18 cellular contexts compared by ENCODE assay signal in genomic region chr2:228767196-228767595, GRCh38.
DNase-seq lines count a peak whose midpoint lies in the region; ATAC-seq and TF ChIP-seq lines count a peak whose summit lies in the region.
"Had no signal": no experiment of that assay in that cellular context is flagged by ENCODE, and none has a peak within 500 bp of the region (broad histone marks: within the 10 kb centered on the region; RNA-seq: fewer than 3 reads in every experiment).

No MANE protein-coding gene starts in this region.

- H3K27me3 Mint-ChIP-seq in activated CD8-positive, alpha-beta T cell treated with anti-CD3 and anti-CD28 coated beads, Interleukin-2, amount 10 ng/mL, durations not matched to agents 7 days and 5 days (ENCODE audit: low read depth) = no peaks in the 10 kb centered on the region
- H3K27me3 Mint-ChIP-seq: stimulated activated naive CD8-positive, alpha-beta T cell treated with anti-CD3 and anti-CD28 coated beads, Interleukin-15, Interleukin-2, amounts not matched to agents 100 ng/mL and 50 ng/mL, for 24 hours had no signal

- 39% methylated on average over 2 of the region's 2 CpGs for WGBS in right cardiac atrium
- WGBS in upper lobe of left lung, 2 donors = 82 to 87% methylated on average over 2 of the region's 2 CpGs

- H3K36me3 ChIP-seq in brain microvascular endothelial cell (replicated peaks) (no peaks in the 10 kb centered on the region), upper lobe of left lung (no peaks in the 10 kb centered on the region)
- H3K36me3 ChIP-seq: SJSA1 had no signal

- DNase-seq in AG08395 (ENCODE audit: low spot score) = peak; percentile 30
- peak; percentile 24 for DNase-seq in HS-5 (ENCODE audit: low read depth)
- DNase-seq in brain microvascular endothelial cell = peak; percentile 75
- DNase-seq in right cardiac atrium = no peak
- no peak for DNase-seq in DMS79 (lab: John Stamatoyannopoulos, UW)
- no peak for DNase-seq in NCI-H526 treated with DMSO at 0.1 percent for 48 hours (lab: John Stamatoyannopoulos, UW)
- DNase-seq in activated CD8-positive, alpha-beta T cell treated with anti-CD3 and anti-CD28 coated beads, Interleukin-2, amount 10 ng/mL, durations not matched to agents 7 days and 5 days = no peak
- no peak for DNase-seq in upper lobe of left lung
- DNase-seq: islet precursor cell, mesendoderm, NCI-H1048, NCI-H2107, NCI-H526, nephron progenitor cell, psoas muscle had no signal

- in situ Hi-C loops in brain microvascular endothelial cell (cut with HindIII; ENCODE audit: low pct_ligation_motif_present, low sequenced_read_pairs) = no loop called here

- no peak overlapping the region for H3K27ac Mint-ChIP-seq in activated CD8-positive, alpha-beta T cell treated with anti-CD3 and anti-CD28 coated beads, Interleukin-2, amount 10 ng/mL, durations not matched to agents 7 days and 5 days
- H3K27ac Mint-ChIP-seq: nephron progenitor cell; stimulated activated naive CD8-positive, alpha-beta T cell treated with anti-CD3 and anti-CD28 coated beads, Interleukin-15, Interleukin-2, amounts not matched to agents 100 ng/mL and 50 ng/mL, for 24 hours; T-helper 2 cell treated with Interferon-gamma antibody and Interleukin-4, amounts not matched to agents 5 μg/mL and 100 μg/mL, for 36 hours had no signal

- TF ChIP-seq EP300 in upper lobe of left lung (IDR thresholded peaks at IDR 0.05) = no peak

- intact Hi-C loops in right cardiac atrium (cut with DNase I) = no loop called here

- no peaks in the 10 kb centered on the region for H3K9me3 ChIP-seq in right cardiac atrium (ENCODE audit: control insufficient read depth, low read length)
- H3K9me3 ChIP-seq in upper lobe of left lung = peaks cover 0 to 3% (median 0%) of the 10 kb centered on the region in 4 donors
- H3K9me3 ChIP-seq: psoas muscle had no signal

- H3K4me1 Mint-ChIP-seq in activated CD8-positive, alpha-beta T cell treated with anti-CD3 and anti-CD28 coated beads, Interleukin-2, amount 10 ng/mL, durations not matched to agents 7 days and 5 days (ENCODE audit: low read depth) = no peaks in the 10 kb centered on the region

- POLR2A ChIA-PET in activated CD8-positive, alpha-beta T cell treated with anti-CD3 and anti-CD28 coated beads, Interleukin-2, amount 10 ng/mL, durations not matched to agents 7 days and 5 days (lab: Charles Lee) = no interaction called here

- ATAC-seq in right cardiac atrium (peak; percentile 73 to 77), upper lobe of left lung (ENCODE audit: low FRiP score in 2 of 2) (no peak)
- no peak for ATAC-seq in activated CD8-positive, alpha-beta T cell treated with anti-CD3 and anti-CD28 coated beads, Interleukin-2, amount 10 ng/mL, durations not matched to agents 7 days and 5 days
- ATAC-seq: psoas muscle had no signal

- H3K27ac ChIP-seq in brain microvascular endothelial cell (peak overlapping the region; percentile 39), right cardiac atrium (ENCODE audit: low read length) (no peak overlapping the region), upper lobe of left lung (no peak overlapping the region)
- H3K27ac ChIP-seq: psoas muscle, SJSA1 had no signal

- no peak for TF ChIP-seq POLR2A in upper lobe of left lung (IDR thresholded peaks at IDR 0.05)

- no peak for TF ChIP-seq CTCF in brain microvascular endothelial cell (IDR thresholded peaks at IDR 0.05; ENCODE audit: low read depth, low read length, missing control alignments)
- TF ChIP-seq CTCF in upper lobe of left lung (IDR thresholded peaks at IDR 0.05) = no peak

- no peaks in the 10 kb centered on the region for H3K9me3 Mint-ChIP-seq in activated CD8-positive, alpha-beta T cell treated with anti-CD3 and anti-CD28 coated beads, Interleukin-2, amount 10 ng/mL, durations not matched to agents 7 days and 5 days (ENCODE audit: insufficient read depth)
- H3K9me3 Mint-ChIP-seq: nephron progenitor cell had no signal

- H3K27me3 ChIP-seq in brain microvascular endothelial cell (replicated peaks) (no peaks in the 10 kb centered on the region), right cardiac atrium (ENCODE audit: control insufficient read depth, insufficient read depth) (no peaks in the 10 kb centered on the region), upper lobe of left lung (no peaks in the 10 kb centered on the region)
- H3K27me3 ChIP-seq: SJSA1 had no signal

- no peak overlapping the region for H3K4me3 Mint-ChIP-seq in activated CD8-positive, alpha-beta T cell treated with anti-CD3 and anti-CD28 coated beads, Interleukin-2, amount 10 ng/mL, durations not matched to agents 7 days and 5 days
- H3K4me3 Mint-ChIP-seq: nephron progenitor cell; stimulated activated naive CD8-positive, alpha-beta T cell treated with anti-CD3 and anti-CD28 coated beads, Interleukin-15, Interleukin-2, amounts not matched to agents 100 ng/mL and 50 ng/mL, for 24 hours; T-helper 2 cell treated with Interferon-gamma antibody and Interleukin-4, amounts not matched to agents 5 μg/mL and 100 μg/mL, for 36 hours had no signal

- no peak overlapping the region for H3K4me3 ChIP-seq in brain microvascular endothelial cell (ENCODE audit: low read depth, low read length)
- no peak overlapping the region for H3K4me3 ChIP-seq in right cardiac atrium (ENCODE audit: low read length)
- H3K4me3 ChIP-seq in upper lobe of left lung = no peak overlapping the region
- H3K4me3 ChIP-seq: psoas muscle, SJSA1 had no signal

- no peaks in the 10 kb centered on the region for H3K36me3 Mint-ChIP-seq in activated CD8-positive, alpha-beta T cell treated with anti-CD3 and anti-CD28 coated beads, Interleukin-2, amount 10 ng/mL, durations not matched to agents 7 days and 5 days (ENCODE audit: low read depth)

- CTCF ChIA-PET in activated CD8-positive, alpha-beta T cell treated with anti-CD3 and anti-CD28 coated beads, Interleukin-2, amount 10 ng/mL, durations not matched to agents 7 days and 5 days (lab: Charles Lee) = no interaction called here

- H3K4me1 ChIP-seq in right cardiac atrium (ENCODE audit: control insufficient read depth, insufficient read depth, low read length) = peaks cover 2% of the 10 kb centered on the region
- H3K4me1 ChIP-seq in upper lobe of left lung = peaks cover 0 to 3% (median 0%) of the 10 kb centered on the region in 4 donors
- H3K4me1 ChIP-seq: psoas muscle, SJSA1 had no signal

Comparison
In these comparisons a context has a peak if more than half of its experiments do, and no peak if none do; other contexts are left out.
1. DNase-seq: peak in AG08395 (single experiment), HS-5 (single experiment) and brain microvascular endothelial cell (single experiment); none in right cardiac atrium (0 of 3), DMS79 (single experiment), NCI-H526 treated with DMSO at 0.1 percent for 48 hours (single experiment), activated CD8-positive, alpha-beta T cell treated with anti-CD3 and anti-CD28 coated beads, Interleukin-2, amount 10 ng/mL, durations not matched to agents 7 days and 5 days (single experiment) and upper lobe of left lung (0 of 2).
2. ATAC-seq: peak in right cardiac atrium (2 of 2); none in activated CD8-positive, alpha-beta T cell treated with anti-CD3 and anti-CD28 coated beads, Interleukin-2, amount 10 ng/mL, durations not matched to agents 7 days and 5 days (single experiment) and upper lobe of left lung (0 of 2).